12 cellular contexts compared by ENCODE assay signal in genomic region chr9:110426052-110426709, GRCh38.
DNase-seq lines count a peak whose midpoint lies in the region; ATAC-seq, FAIRE-seq and TF ChIP-seq lines count a peak whose summit lies in the region.
"Had no signal": no experiment of that assay in that cellular context is flagged by ENCODE, and none has a peak within 500 bp of the region (broad histone marks: within the 10 kb centered on the region; RNA-seq: fewer than 3 reads in every experiment).

No MANE protein-coding gene starts in this region.

- no peak overlapping the region for H3K9ac ChIP-seq in GM23248

- no peaks in the 10 kb centered on the region for H4K20me1 ChIP-seq in GM23248 (ENCODE audit: insufficient read depth)

- H3F3A ChIP-seq in GM23248 (ENCODE audit: insufficient read depth) = peaks cover 10% of the 10 kb centered on the region

- H3K27ac ChIP-seq in GM23248 = no peak overlapping the region
- H3K27ac ChIP-seq in coronary artery = no peak overlapping the region

- peak; percentile 53 for DNase-seq in GM23248
- peak; percentile 32 for DNase-seq in SK-MEL-5 (ENCODE audit: low read depth, low spot score)
- DNase-seq in fibroblast of villous mesenchyme (ENCODE audit: low read depth) = peak; percentile 42
- DNase-seq in stimulated activated CD8-positive, alpha-beta memory T cell treated with anti-CD3 and anti-CD28 coated beads, Interleukin-4, amount 100 ng/mL, for 48 hours = no peak
- DNase-seq in coronary artery (ENCODE audit: low spot score) = no peak
- DNase-seq: CD4-positive, alpha-beta memory T cell; endodermal cell; islet precursor cell; NCI-H1694 had no signal

- no peaks in the 10 kb centered on the region for H3K27me3 ChIP-seq in GM23248 (replicated peaks; ENCODE audit: insufficient read depth)

- WGBS in GM23248 (ENCODE audit: low coverage in 1 of 2, low lambda C conversion rate in 2 of 2, missing lambda C conversion rate in 2 of 2), 2 experiments = 77 to 82% methylated on average over 2 of the region's 2 CpGs

- H3K4me1 ChIP-seq in GM23248 (ENCODE audit: insufficient read depth) = no peaks in the 10 kb centered on the region

- no peak for ATAC-seq in HG03565 (IDR thresholded peaks at IDR 0.05; ENCODE audit: unreplicated experiment)
- ATAC-seq in HG03097 (IDR thresholded peaks at IDR 0.05; ENCODE audit: low FRiP score, unreplicated experiment) = no peak

- no peak overlapping the region for H3K4me2 ChIP-seq in GM23248 (ENCODE audit: unreplicated experiment)

- FAIRE-seq in A204.1 (lab: Jason Lieb, UNC) = peak; percentile 21

- in situ Hi-C loops in GM23248 (cut with MboI) (no loop called here), SK-MEL-5 (cut with HindIII; ENCODE audit: low pct_unique_long_range_greater_than_20kb, low sequenced_read_pairs) (no loop called here)

- peaks cover 45% of the 10 kb centered on the region for H3K36me3 ChIP-seq in GM23248 (ENCODE audit: low read depth)

- no peaks in the 10 kb centered on the region for H3K9me3 ChIP-seq in GM23248 (ENCODE audit: low read depth)

- H3K9me2 ChIP-seq in GM23248 (ENCODE audit: insufficient read depth) = no peaks in the 10 kb centered on the region

- H3K4me3 ChIP-seq in GM23248 = no peak overlapping the region
- no peak overlapping the region for H3K4me3 ChIP-seq in fibroblast of villous mesenchyme (ENCODE audit: low read depth, low read length)
- no peak overlapping the region for H3K4me3 ChIP-seq in coronary artery

- H3K79me2 ChIP-seq in GM23248 (ENCODE audit: insufficient read depth) = no peaks in the 10 kb centered on the region

- TF ChIP-seq CTCF in fibroblast of villous mesenchyme (IDR thresholded peaks at IDR 0.05; ENCODE audit: insufficient read depth, low read depth, low read length) (peak; percentile 39), coronary artery (IDR thresholded peaks at IDR 0.05) (no peak)

- H2AFZ ChIP-seq in GM23248 = no peak overlapping the region

Comparison
In these comparisons a context has a peak if more than half of its experiments do, and no peak if none do; other contexts are left out.
1. DNase-seq: peak in GM23248 (single experiment), SK-MEL-5 (single experiment) and fibroblast of villous mesenchyme (single experiment); none in stimulated activated CD8-positive, alpha-beta memory T cell treated with anti-CD3 and anti-CD28 coated beads, Interleukin-4, amount 100 ng/mL, for 48 hours (single experiment) and coronary artery (single experiment).